Comparison of ENCODE assay signal across 8 cellular contexts in the genomic region with DNA sequence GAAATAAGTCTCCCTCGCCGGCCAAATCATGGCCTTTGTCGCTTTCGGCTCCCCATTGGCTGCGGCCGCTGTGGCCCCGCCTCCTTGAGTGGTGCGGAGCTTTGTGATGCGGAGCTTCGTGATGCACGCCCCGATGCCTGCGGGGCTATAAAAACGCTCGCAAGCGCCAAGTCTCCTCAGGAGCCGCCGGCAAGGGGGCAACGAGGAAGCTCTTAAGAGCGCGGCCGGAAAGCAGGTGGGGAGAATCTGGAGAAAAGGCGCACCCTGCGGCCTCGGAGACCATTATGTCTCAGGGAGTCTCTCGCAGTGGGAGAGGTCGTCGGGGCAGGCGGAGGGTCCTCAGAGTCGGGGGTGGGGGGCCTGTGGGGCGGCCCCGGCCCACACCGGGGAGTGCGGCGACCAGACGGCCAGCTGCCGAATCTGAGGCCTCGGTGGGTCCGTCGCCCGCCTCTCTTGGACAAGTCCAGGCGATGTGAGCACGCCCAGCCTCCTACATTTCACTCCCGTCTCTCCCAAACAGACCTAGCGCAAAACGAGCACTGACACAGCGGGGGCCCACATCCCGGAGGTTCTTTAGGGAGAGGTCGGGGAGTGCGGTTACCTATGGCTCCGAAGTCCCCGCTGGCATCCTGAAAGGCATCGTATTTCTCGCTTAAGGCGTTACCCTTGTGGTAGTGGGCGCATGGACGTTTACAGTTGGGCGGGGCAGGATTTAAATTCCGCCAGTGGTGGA. TPM values are rescaled to one million over a fixed set of nuclear protein-coding genes. Genes with fewer than 3 reads are reported as not detected.
DNase-seq lines count a peak whose midpoint lies in the region; FAIRE-seq lines count a peak whose summit lies in the region.

A gene with protein sequence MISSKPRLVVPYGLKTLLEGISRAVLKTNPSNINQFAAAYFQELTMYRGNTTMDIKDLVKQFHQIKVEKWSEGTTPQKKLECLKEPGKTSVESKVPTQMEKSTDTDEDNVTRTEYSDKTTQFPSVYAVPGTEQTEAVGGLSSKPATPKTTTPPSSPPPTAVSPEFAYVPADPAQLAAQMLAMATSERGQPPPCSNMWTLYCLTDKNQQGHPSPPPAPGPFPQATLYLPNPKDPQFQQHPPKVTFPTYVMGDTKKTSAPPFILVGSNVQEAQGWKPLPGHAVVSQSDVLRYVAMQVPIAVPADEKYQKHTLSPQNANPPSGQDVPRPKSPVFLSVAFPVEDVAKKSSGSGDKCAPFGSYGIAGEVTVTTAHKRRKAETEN (plus strand): TSS at position 179 of the 733 bp plus-strand sequence. CDS start 4,053 bp downstream, outside the sequence.

- H3K36me3 ChIP-seq in ES-I3 (ENCODE audit: insufficient read depth, low read length) (no peaks in the 10 kb centered on the region), small intestine (ENCODE audit: control insufficient read depth in 2 of 2, insufficient read depth in 2 of 2, low read length in 2 of 2) (no peaks in the 10 kb centered on the region)

- peaks cover 7 to 12% (median 8%) of the 10 kb centered on the region in 3 donors for H3K36me3 Mint-ChIP-seq in immature natural killer cell

- no peaks in the 10 kb centered on the region for H3K27me3 ChIP-seq in small intestine (ENCODE audit: control insufficient read depth in 2 of 2, insufficient read depth in 2 of 2, low read length in 2 of 2)

- H3K27ac Mint-ChIP-seq in immature natural killer cell: peak within 1 kb of the TSS in 2 of 6 donors; percentile 59 to 71

- H3K9me3 ChIP-seq in ES-I3 (ENCODE audit: control insufficient read depth, insufficient read depth, low read length) (no peaks in the 10 kb centered on the region), small intestine (ENCODE audit: control insufficient read depth, low read depth) (no peaks in the 10 kb centered on the region)

- DNase-seq in GOT3 (lab: John Stamatoyannopoulos, UW) (peak; percentile 1), NCI-H1417 treated with DMSO at 0.1 percent for 48 hours (lab: John Stamatoyannopoulos, UW) (peak; percentile 44), caudate nucleus (lab: John Stamatoyannopoulos, UW) (peak in 58 of 61 donors; percentile 13 to 92 (median 74)), immature natural killer cell (peak; percentile 53 to 64 (median 59)), small intestine (peak; percentile 78), cerebellar nuclear complex (lab: John Stamatoyannopoulos, UW) (no peak)
- DNase-seq in activated CD4-positive, CD25-positive, alpha-beta regulatory T cell treated with anti-CD3 and anti-CD28 coated beads, Interleukin-2, amount 50 U/mL, for 16 hours (ENCODE audit: low read depth, low spot score): peak; percentile 42

- H3K27me3 Mint-ChIP-seq in immature natural killer cell (ENCODE audit: low read depth in 3 of 3): peaks cover 5 to 28% (median 16%) of the 10 kb centered on the region in 3 donors

- H3K4me3 Mint-ChIP-seq in immature natural killer cell: peak within 1 kb of the TSS; percentile 86 to 90 (median 88)

- WGBS in small intestine, 3 donors: 2 to 3% (median 3%) methylated on average over 49 to 59 of the region's 59 CpGs

- FAIRE-seq in small intestine (lab: Jason Lieb, UNC): no peak

- H3K9me3 Mint-ChIP-seq in immature natural killer cell: no peaks in the 10 kb centered on the region

- H3K9ac ChIP-seq in ES-I3 (ENCODE audit: low read depth, low read length): peak within 1 kb of the TSS; percentile 61; the same call in 1 of the 2 replicates

- H3K27ac ChIP-seq in caudate nucleus (ENCODE audit: low read depth, low read length) (peak within 1 kb of the TSS; percentile 53), small intestine (ENCODE audit: low read depth in 1 of 2, low read length in 1 of 2) (no peak within 1 kb of the TSS)

- H3K4me1 ChIP-seq in ES-I3 (ENCODE audit: insufficient read depth, low read length): peaks cover 17% of the 10 kb centered on the region; the same call in 1 of the 2 replicates
- no peaks in the 10 kb centered on the region for H3K4me1 ChIP-seq in small intestine (ENCODE audit: control insufficient read depth in 2 of 2, insufficient read depth in 1 of 2, low read depth in 1 of 2, low read length in 1 of 2)

- peak within 1 kb of the TSS; percentile 11 to 49 for H3K4me3 ChIP-seq in small intestine (ENCODE audit: low read depth in 1 of 2, low read length in 2 of 2)

- H3K4me1 Mint-ChIP-seq in immature natural killer cell: peaks cover 16 to 37% of the 10 kb centered on the region in 2 donors

RNA-seq across cellular contexts. Expression of the gene that starts here (rescaled TPM):
- polyA plus RNA-seq in immature natural killer cell (not detected), small intestine (1 to 10 TPM in 1 of 3 donors, not detected in 2; 1.2 TPM)

Comparison
In these comparisons a context has a peak if more than half of its experiments do, and no peak if none do; other contexts are left out.
1. Peak in DNase-seq in immature natural killer cell; RNA of the gene not detected or under 1 TPM.
2. DNase-seq: peak in GOT3 (single experiment), NCI-H1417 treated with DMSO at 0.1 percent for 48 hours (single experiment), activated CD4-positive, CD25-positive, alpha-beta regulatory T cell treated with anti-CD3 and anti-CD28 coated beads, Interleukin-2, amount 50 U/mL, for 16 hours (single experiment), caudate nucleus (58 of 61) and small intestine (single experiment); none in cerebellar nuclear complex (0 of 2).